ENCODE assay signal across 24 cellular contexts in the genomic region with DNA sequence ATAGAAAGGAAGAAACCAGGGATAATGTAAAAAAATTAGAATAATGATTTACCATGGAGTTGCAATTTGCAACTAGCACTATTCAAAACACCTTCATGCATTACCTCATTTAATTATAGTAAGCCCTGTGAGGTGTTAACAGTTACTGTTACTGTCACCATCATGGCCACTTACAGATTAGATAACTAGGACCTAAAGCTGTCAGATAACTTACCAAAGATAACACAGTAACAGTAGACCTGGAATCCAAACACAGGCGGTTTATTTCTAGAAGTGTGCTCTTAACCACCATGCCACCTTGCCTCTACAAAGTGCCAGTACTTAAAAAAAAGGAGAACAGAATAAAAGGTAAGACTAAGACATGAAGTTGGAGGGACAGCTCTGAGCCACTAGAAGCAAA. TPM values are rescaled to one million over a fixed set of nuclear protein-coding genes. Genes with fewer than 3 reads are reported as not detected.
DNase-seq lines count a peak whose midpoint lies in the region; ATAC-seq and TF ChIP-seq lines count a peak whose summit lies in the region.
"Had no signal": no experiment of that assay in that cellular context is flagged by ENCODE, and none has a peak within 500 bp of the region (broad histone marks: within the 10 kb centered on the region; RNA-seq: fewer than 3 reads in every experiment).

No MANE protein-coding gene starts in this region.

- peak; percentile 87 for ATAC-seq in Right ventricle myocardium superior (ENCODE audit: poor library complexity)
- ATAC-seq in left ventricle myocardium superior: peak; percentile 91
- ATAC-seq in HG03135 (IDR thresholded peaks at IDR 0.05; ENCODE audit: unreplicated experiment): no peak
- ATAC-seq: GM12878 had no signal

- H3K36me3 ChIP-seq in right atrium auricular region: no peaks in the 10 kb centered on the region
- H3K36me3 ChIP-seq in Karpas-422 (ENCODE audit: insufficient read depth, low read length): no peaks in the 10 kb centered on the region
- H3K36me3 ChIP-seq: BE2C, BLaER1 had no signal

- no peak overlapping the region for H3K4me3 ChIP-seq in right atrium auricular region
- H3K4me3 ChIP-seq in Karpas-422 (ENCODE audit: low read length): no peak overlapping the region
- H3K4me3 ChIP-seq: BLaER1, GM12878 had no signal

- H3K4me1 ChIP-seq in right atrium auricular region (no peaks in the 10 kb centered on the region), Karpas-422 (ENCODE audit: low read length) (no peaks in the 10 kb centered on the region)
- H3K4me1 ChIP-seq: BE2C, BLaER1 had no signal

- no peak overlapping the region for H2AFZ ChIP-seq in Karpas-422 (ENCODE audit: low read length)

- no peaks in the 10 kb centered on the region for H3K9me2 ChIP-seq in Karpas-422 (replicated peaks; ENCODE audit: insufficient read depth, low read length)

- H3K27ac ChIP-seq in right atrium auricular region (no peak overlapping the region), Karpas-422 (ENCODE audit: low read length) (no peak overlapping the region)
- H3K27ac ChIP-seq: BLaER1 had no signal

- no peak for DNase-seq in Right ventricle myocardium superior
- no peak for DNase-seq in right atrium auricular region (ENCODE audit: low spot score)
- peak; percentile 15 for DNase-seq in Karpas-422
- DNase-seq in left ventricle myocardium superior: no peak
- DNase-seq in NCI-H748 treated with DMSO at 0.1 percent for 48 hours (lab: John Stamatoyannopoulos, UW): no peak
- DNase-seq: 8988T; ACHN; BE2C; C1 segment of cervical spinal cord; CD4-positive, alpha-beta memory T cell; CD4-positive, CD25-positive, alpha-beta regulatory T cell; CD8-positive, alpha-beta memory T cell; COR-L47; DMS 273 treated with DMSO at 0.1 percent for 48 hours; DMS153; DMS53; DMS79; DND-41; EL; GDM1 had no signal

- intact Hi-C loops in Right ventricle myocardium superior (cut with DNase I) (no loop called here), left ventricle myocardium superior (cut with micrococcal nuclease) (no loop called here)

- H3K4me2 ChIP-seq in Karpas-422 (ENCODE audit: low read depth, low read length, poor library complexity, severe bottlenecking): no peak overlapping the region
- H3K4me2 ChIP-seq: BLaER1 had no signal

- no peaks in the 10 kb centered on the region for H4K20me1 ChIP-seq in Karpas-422 (ENCODE audit: insufficient read depth, low read depth, low read length)
- H4K20me1 ChIP-seq: BLaER1 had no signal

- H3K27me3 ChIP-seq in right atrium auricular region (no peaks in the 10 kb centered on the region), Karpas-422 (ENCODE audit: low read length) (no peaks in the 10 kb centered on the region)
- H3K27me3 ChIP-seq: BE2C, BLaER1 had no signal

- no peak overlapping the region for H3K9ac ChIP-seq in Karpas-422 (ENCODE audit: low read length)
- H3K9ac ChIP-seq: BLaER1 had no signal

- TF ChIP-seq CTCF in right atrium auricular region (IDR thresholded peaks at IDR 0.05): no peak

- no peaks in the 10 kb centered on the region for H3K79me2 ChIP-seq in Karpas-422 (ENCODE audit: low read length)

- no peaks in the 10 kb centered on the region for H3K9me3 ChIP-seq in right atrium auricular region
- H3K9me3 ChIP-seq in Karpas-422 (ENCODE audit: low read length): no peaks in the 10 kb centered on the region
- H3K9me3 ChIP-seq: BE2C, BLaER1 had no signal

RNA-seq across cellular contexts. Expression of a gene that starts 11.1 kb away (rescaled TPM):
- total RNA-seq in Right ventricle myocardium superior (140 TPM), right atrium auricular region (100 to 1,000 TPM in 1 of 2 donors, 10 to 100 TPM in 1; 80.5 to 101 TPM), left ventricle myocardium superior (147 TPM)
- total RNA-seq in Karpas-422 (2014; rRNA removed; shearing (Covaris generic); ENCODE audit: low replicate concordance): 0.15 and 1.0 TPM in 2 replicates
- total RNA-seq: A673; CD4-positive, CD25-positive, alpha-beta regulatory T cell had no signal

Comparison
In these comparisons a context has a peak if more than half of its experiments do, and no peak if none do; other contexts are left out.
1. RNA of a gene that starts 11.1 kb away (total RNA-seq): 147 TPM in left ventricle myocardium superior (single experiment), 140 TPM in Right ventricle myocardium superior (single experiment) and 80.5 to 101 TPM in right atrium auricular region; 0.15 to 1.0 TPM in Karpas-422; every median in the first group is over 10 times any median in the second.